ENCODE assay signal across 39 cellular contexts in genomic region chr4:38254825-38255224, GRCh38.
"Had no signal": no experiment of that assay in that cellular context is flagged by ENCODE, and none has a peak within 500 bp of the region (broad histone marks: within the 10 kb centered on the region; RNA-seq: fewer than 3 reads in every experiment).

No MANE protein-coding gene starts in this region.

- H3K4me1 ChIP-seq: ascending aorta had no signal

- H3K27me3 Mint-ChIP-seq: activated naive CD4-positive, alpha-beta T cell treated with anti-CD3 and anti-CD28 coated beads, Interleukin-2, amount 50 U/mL, for 24 hours; activated naive CD8-positive, alpha-beta T cell; activated naive CD8-positive, alpha-beta T cell treated with anti-CD3 and anti-CD28 coated beads, Interleukin-2, amount 10 ng/mL, durations not matched to agents 7 days and 5 days; central memory CD8-positive, alpha-beta T cell had no signal

- H3K27ac ChIP-seq: ascending aorta, cardiac muscle cell, WERI-Rb-1 had no signal

- H3K36me3 Mint-ChIP-seq: brain had no signal

- FAIRE-seq: bronchial epithelial cell, TTC549 had no signal

- H3K36me3 ChIP-seq: ascending aorta, cardiac muscle cell, WERI-Rb-1 had no signal

- H3K4me3 ChIP-seq: ascending aorta, cardiac muscle cell had no signal

- ATAC-seq: activated CD4-positive, alpha-beta T cell treated with anti-CD3 and anti-CD28 coated beads for 36 hours; activated CD4-positive, CD25-positive, alpha-beta regulatory T cell treated with anti-CD3 and anti-CD28 coated beads, Interleukin-2, amount 50 U/mL, for 24 hours; activated CD8-positive, alpha-beta T cell treated with anti-CD3 and anti-CD28 coated beads, Interleukin-2, amount 10 ng/mL, durations not matched to agents 7 days and 5 days; activated naive CD8-positive, alpha-beta T cell treated with anti-CD3 and anti-CD28 coated beads, Interleukin-2, amount 50 U/mL, for 24 hours; WTC11 had no signal

- DNase-seq: activated CD4-positive, alpha-beta memory T cell treated with anti-CD3 and anti-CD28 coated beads, Interleukin-2, amount 10 ng/mL, durations not matched to agents 7 days and 5 days; activated CD4-positive, alpha-beta T cell treated with anti-CD3 and anti-CD28 coated beads for 1 hour; activated CD4-positive, alpha-beta T cell treated with anti-CD3 and anti-CD28 coated beads for 36 hours; activated CD4-positive, alpha-beta T cell treated with anti-CD3 and anti-CD28 coated beads for 48 hours; activated CD4-positive, alpha-beta T cell treated with anti-CD3 and anti-CD28 coated beads, Interleukin-2, amount 10 ng/mL, durations not matched to agents 7 days and 5 days; activated CD4-positive, alpha-beta T cell treated with anti-CD3 and anti-CD28 coated beads, Interleukin-2, amount 50 U/mL, for 48 hours; activated CD4-positive, CD25-positive, alpha-beta regulatory T cell; activated CD8-positive, alpha-beta memory T cell treated with anti-CD3 and anti-CD28 coated beads for 24 hours; activated CD8-positive, alpha-beta memory T cell treated with anti-CD3 and anti-CD28 coated beads, Interleukin-2, amount 50 U/mL, for 48 hours; activated CD8-positive, alpha-beta T cell treated with anti-CD3 and anti-CD28 coated beads, Interleukin-2, amount 10 ng/mL, durations not matched to agents 7 days and 5 days; activated effector memory CD4-positive, alpha-beta T cell treated with Interleukin-2 at 50 U/mL for 16 hours; activated gamma-delta T cell; activated naive CD4-positive, alpha-beta T cell treated with anti-CD3 and anti-CD28 coated beads, Interleukin-2, amount 10 ng/mL, durations not matched to agents 7 days and 5 days; activated naive CD4-positive, alpha-beta T cell treated with Interleukin-2 at 50 U/mL for 16 hours; activated naive CD8-positive, alpha-beta T cell treated with anti-CD3 and anti-CD28 coated beads, Interleukin-2, amount 10 ng/mL, durations not matched to agents 7 days and 5 days; activated naive CD8-positive, alpha-beta T cell treated with anti-CD3 and anti-CD28 coated beads, Interleukin-2, amount 50 U/mL, for 24 hours; activated T-cell treated with anti-CD3 and anti-CD28 coated beads, Interleukin-2, amount 50 U/mL, for 24 hours; activated T-cell treated with anti-CD3 and anti-CD28 coated beads, Interleukin-2, amount 50 U/mL, for 48 hours; amygdala; anterior cingulate cortex; caudate nucleus; cerebellar nuclear complex; T-helper 1 cell; T-helper 2 cell; T-helper 9 cell; WERI-Rb-1 had no signal

- H3K4me3 Mint-ChIP-seq: activated CD4-positive, alpha-beta memory T cell treated with anti-CD3 and anti-CD28 coated beads, Interleukin-2, amount 10 ng/mL, durations not matched to agents 7 days and 5 days; activated CD4-positive, alpha-beta T cell treated with anti-CD3 and anti-CD28 coated beads for 36 hours; activated CD4-positive, alpha-beta T cell treated with anti-CD3 and anti-CD28 coated beads, Interleukin-2, amount 10 ng/mL, durations not matched to agents 7 days and 5 days; activated CD8-positive, alpha-beta T cell treated with anti-CD3 and anti-CD28 coated beads, Interleukin-2, amount 10 ng/mL, durations not matched to agents 7 days and 5 days; activated naive CD4-positive, alpha-beta T cell treated with anti-CD3 and anti-CD28 coated beads, Interleukin-2, amount 10 ng/mL, durations not matched to agents 7 days and 5 days; activated naive CD4-positive, alpha-beta T cell treated with anti-CD3 and anti-CD28 coated beads, Interleukin-2, amount 50 U/mL, for 24 hours; activated naive CD8-positive, alpha-beta T cell; activated naive CD8-positive, alpha-beta T cell treated with anti-CD3 and anti-CD28 coated beads, Interleukin-2, amount 10 ng/mL, durations not matched to agents 7 days and 5 days; activated naive CD8-positive, alpha-beta T cell treated with anti-CD3 and anti-CD28 coated beads, Interleukin-2, amount 50 U/mL, for 24 hours; activated T-cell treated with anti-CD3 and anti-CD28 coated beads, Interleukin-2, amount 50 U/mL, for 24 hours; brain; central memory CD8-positive, alpha-beta T cell; T-helper 1 cell treated with Interleukin-12 subunit alpha and Interleukin-12 subunit beta and Interleukin-4 antibody, amounts not matched to agents 30 μg/mL and 1 μg/mL, for 36 hours; T-helper 2 cell treated with Interferon-gamma antibody and Interleukin-4, amounts not matched to agents 5 μg/mL and 100 μg/mL, for 36 hours; WTC11 had no signal

- H3K27ac Mint-ChIP-seq: activated CD4-positive, alpha-beta memory T cell treated with anti-CD3 and anti-CD28 coated beads, Interleukin-2, amount 10 ng/mL, durations not matched to agents 7 days and 5 days; activated CD4-positive, alpha-beta T cell treated with anti-CD3 and anti-CD28 coated beads for 36 hours; activated CD4-positive, alpha-beta T cell treated with anti-CD3 and anti-CD28 coated beads, Interleukin-2, amount 10 ng/mL, durations not matched to agents 7 days and 5 days; activated CD8-positive, alpha-beta T cell treated with anti-CD3 and anti-CD28 coated beads, Interleukin-2, amount 10 ng/mL, durations not matched to agents 7 days and 5 days; activated naive CD4-positive, alpha-beta T cell treated with anti-CD3 and anti-CD28 coated beads, Interleukin-2, amount 10 ng/mL, durations not matched to agents 7 days and 5 days; activated naive CD4-positive, alpha-beta T cell treated with anti-CD3 and anti-CD28 coated beads, Interleukin-2, amount 50 U/mL, for 24 hours; activated naive CD8-positive, alpha-beta T cell; activated naive CD8-positive, alpha-beta T cell treated with anti-CD3 and anti-CD28 coated beads, Interleukin-2, amount 10 ng/mL, durations not matched to agents 7 days and 5 days; activated naive CD8-positive, alpha-beta T cell treated with anti-CD3 and anti-CD28 coated beads, Interleukin-2, amount 50 U/mL, for 24 hours; activated T-cell treated with anti-CD3 and anti-CD28 coated beads, Interleukin-2, amount 50 U/mL, for 24 hours; activated T-helper 2 cell treated with anti-CD3 and anti-CD28 coated beads, Interferon-gamma antibody, Interleukin-2, Interleukin-4, amounts not matched to agents 10 μg/mL and 5 μg/mL and 100 μg/mL, durations not matched to agents 14 hours and 24 hours and 36 hours; brain; T-helper 1 cell treated with Interleukin-12 subunit alpha and Interleukin-12 subunit beta and Interleukin-4 antibody, amounts not matched to agents 30 μg/mL and 1 μg/mL, for 36 hours; T-helper 2 cell treated with Interferon-gamma antibody and Interleukin-4, amounts not matched to agents 5 μg/mL and 100 μg/mL, for 36 hours; WTC11 had no signal

- H3K27me3 ChIP-seq: ascending aorta, cardiac muscle cell had no signal

- H3K4me1 Mint-ChIP-seq: activated CD4-positive, alpha-beta memory T cell treated with anti-CD3 and anti-CD28 coated beads, Interleukin-2, amount 10 ng/mL, durations not matched to agents 7 days and 5 days; activated CD4-positive, alpha-beta T cell treated with anti-CD3 and anti-CD28 coated beads for 36 hours; activated CD4-positive, alpha-beta T cell treated with anti-CD3 and anti-CD28 coated beads, Interleukin-2, amount 10 ng/mL, durations not matched to agents 7 days and 5 days; activated naive CD4-positive, alpha-beta T cell treated with anti-CD3 and anti-CD28 coated beads, Interleukin-2, amount 10 ng/mL, durations not matched to agents 7 days and 5 days; activated naive CD4-positive, alpha-beta T cell treated with anti-CD3 and anti-CD28 coated beads, Interleukin-2, amount 50 U/mL, for 24 hours; activated naive CD8-positive, alpha-beta T cell treated with anti-CD3 and anti-CD28 coated beads, Interleukin-2, amount 10 ng/mL, durations not matched to agents 7 days and 5 days; activated naive CD8-positive, alpha-beta T cell treated with anti-CD3 and anti-CD28 coated beads, Interleukin-2, amount 50 U/mL, for 24 hours; brain; central memory CD8-positive, alpha-beta T cell had no signal
